8 cellular contexts compared by ENCODE assay signal in the genomic region with DNA sequence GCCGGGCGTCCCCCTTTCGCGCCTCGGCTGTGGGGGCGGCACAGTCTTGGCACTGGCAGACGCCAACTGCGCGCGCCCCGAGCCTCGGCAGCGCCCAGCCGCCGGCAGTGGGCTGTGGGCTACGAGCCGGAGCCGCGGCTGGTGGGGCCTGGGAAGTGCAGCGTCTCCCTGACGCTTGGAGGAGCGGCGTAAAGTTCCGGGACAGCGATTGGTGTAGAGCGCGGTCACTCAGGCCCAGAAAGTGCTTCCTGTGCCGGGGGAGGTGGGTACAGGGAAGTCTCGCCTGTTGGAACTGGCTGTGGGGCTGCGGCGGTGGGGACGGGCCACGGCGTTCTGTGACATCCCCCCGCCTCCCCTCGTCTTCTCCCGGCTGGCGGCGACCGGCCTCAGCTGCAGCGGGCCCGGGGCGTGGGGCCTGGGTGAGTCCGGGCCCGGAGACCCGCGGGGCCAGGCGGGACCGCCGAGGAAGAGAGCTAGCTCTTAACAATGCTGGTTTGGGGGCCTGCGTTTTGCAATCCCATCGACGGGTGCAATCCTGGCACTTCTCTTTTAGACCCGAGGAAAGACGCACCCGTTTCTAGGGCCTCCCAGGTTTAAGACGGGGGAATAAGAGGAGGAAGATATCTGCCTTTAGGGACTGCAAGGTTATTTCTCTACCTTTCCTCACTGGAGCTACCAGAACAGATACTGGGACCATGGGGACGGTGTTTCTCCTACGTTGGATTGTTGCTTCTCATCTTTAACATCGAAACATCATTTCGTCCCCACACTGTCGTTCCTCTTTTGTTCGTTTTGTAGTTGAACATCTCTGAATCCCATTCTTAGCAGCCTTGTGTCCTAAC.
DNase-seq lines count a peak whose midpoint lies in the region; ATAC-seq lines count a peak whose summit lies in the region.

Gene RWDD4 (minus strand): TSS at position 157 of the 842 bp plus-strand sequence. CDS start 233 bp downstream, outside the sequence.
Gene TRAPPC11 (plus strand): TSS at position 265 of the 842 bp plus-strand sequence. CDS start 4,575 bp downstream, outside the sequence.

- peak; percentile 99 for ATAC-seq in GM19025 (IDR thresholded peaks at IDR 0.05; ENCODE audit: low read depth, unreplicated experiment)
- peak; percentile 99 for ATAC-seq in HG03342 (IDR thresholded peaks at IDR 0.05; ENCODE audit: unreplicated experiment)
- ATAC-seq in activated CD4-positive, CD25-positive, alpha-beta regulatory T cell treated with anti-CD3 and anti-CD28 coated beads, Interleukin-2, amount 50 U/mL, for 24 hours = peak; percentile 99 to 100

- peak; percentile 98 for DNase-seq in AG20443 (ENCODE audit: low spot score)
- DNase-seq in NCI-H446 (lab: John Stamatoyannopoulos, UW) = peak; percentile 86 to 96
- peak; percentile 99 for DNase-seq in cerebellar cortex (ENCODE audit: low spot score)
- peak; percentile 99 for DNase-seq in islet precursor cell
- peak; percentile 92 to 93 (median 93) for DNase-seq in stimulated activated CD4-positive, alpha-beta T cell treated with anti-CD3 and anti-CD28 coated beads, Interleukin-12 subunit alpha, Interleukin-12 subunit beta, amount 100 ng/mL, for 48 hours (ENCODE audit: low read depth in 2 of 3, low spot score in 1 of 3)

Comparison
In these comparisons a context has a peak if more than half of its experiments do, and no peak if none do; other contexts are left out.
1. Peak in every context shown above with its lines: DNase-seq and ATAC-seq.